In genomic region chr17:67125924-67126323, GRCh38 we compare ENCODE assay signal across 17 cellular contexts.
DNase-seq lines count a peak whose midpoint lies in the region; ATAC-seq, FAIRE-seq and TF ChIP-seq lines count a peak whose summit lies in the region.
"Had no signal": no experiment of that assay in that cellular context is flagged by ENCODE, and none has a peak within 500 bp of the region (broad histone marks: within the 10 kb centered on the region; RNA-seq: fewer than 3 reads in every experiment).

No MANE protein-coding gene starts in this region.

- no peaks in the 10 kb centered on the region for H3K9me2 ChIP-seq in SK-N-SH

- TF ChIP-seq RAD21 in SK-N-SH (IDR thresholded peaks at IDR 0.05; ENCODE audit: low read length) = no peak

- ATAC-seq in SK-N-SH treated with all-trans-retinoic acid at 6 μM for 48 hours = no peak; the same call in 2 of the 3 replicates
- peak; percentile 85 to 91 (median 86) for ATAC-seq in pancreas
- ATAC-seq: K562, Panc1 had no signal

- POLR2A ChIA-PET in SK-N-SH (lab: Yijun Ruan, JAX) = interaction anchor here (0.9 to 3.9 kb wide), 5 partner anchors 58 to 160 kb away, joined by 3 to 32 read pairs (median 8); partner anchors contain the start of gene CACNG4

- TF ChIP-seq CTCF in SK-N-SH (IDR thresholded peaks at IDR 0.05) (no peak), chondrocyte (IDR thresholded peaks at IDR 0.05) (no peak), pancreas (IDR thresholded peaks at IDR 0.05) (no peak)

- H3K4me1 ChIP-seq in SK-N-SH (ENCODE audit: control insufficient read depth in 1 of 2, insufficient read depth in 2 of 2, low read depth in 1 of 2, low read length in 1 of 2) = peaks cover 4 to 47% of the 10 kb centered on the region in 2 experiments; a peak in 3 of 4 replicates
- H3K4me1 ChIP-seq in pancreas = peaks cover 10 to 34% (median 16%) of the 10 kb centered on the region in 3 donors

- H3K27ac ChIP-seq in SK-N-SH (ENCODE audit: low read depth in 2 of 2, low read length in 1 of 2) (peak overlapping the region; percentile 29 to 99; a peak in 3 of 4 replicates), pancreas (peak overlapping the region; percentile 44 to 65 (median 62))
- H3K27ac ChIP-seq: 22Rv1 had no signal

- H2AFZ ChIP-seq in SK-N-SH (ENCODE audit: low read depth) = no peak overlapping the region

- no peaks in the 10 kb centered on the region for H3K9me3 Mint-ChIP-seq in chondrocyte (ENCODE audit: low read depth)
- H3K9me3 Mint-ChIP-seq: CD4-positive, alpha-beta memory T cell had no signal

- H3K36me3 Mint-ChIP-seq in chondrocyte (ENCODE audit: low read depth) = peaks cover 9% of the 10 kb centered on the region

- no peaks in the 10 kb centered on the region for H4K20me1 ChIP-seq in SK-N-SH (ENCODE audit: insufficient read depth)

- H3K27me3 ChIP-seq in SK-N-SH (ENCODE audit: insufficient read depth) (no peaks in the 10 kb centered on the region), pancreas (no peaks in the 10 kb centered on the region)

- no peak overlapping the region for H3K9ac ChIP-seq in SK-N-SH

- WGBS in SK-N-SH (ENCODE audit: low lambda C conversion rate) = 93% methylated on average over 1 of the region's 1 CpG
- WGBS in pancreas, 2 donors = 41 to 44% methylated on average over 1 of the region's 1 CpG

- no peaks in the 10 kb centered on the region for H3K79me2 ChIP-seq in SK-N-SH (ENCODE audit: insufficient read depth)

- H3K27me3 Mint-ChIP-seq in chondrocyte (ENCODE audit: low read depth) = no peaks in the 10 kb centered on the region
- H3K27me3 Mint-ChIP-seq: CD4-positive, alpha-beta memory T cell had no signal

- no peak overlapping the region for H3K4me3 Mint-ChIP-seq in chondrocyte (ENCODE audit: unreplicated experiment)
- H3K4me3 Mint-ChIP-seq: CD4-positive, alpha-beta memory T cell had no signal

- no peak for DNase-seq in SK-N-SH
- peak; percentile 37 for DNase-seq in NCI-H69 (lab: John Stamatoyannopoulos, UW)
- DNase-seq in chondrocyte (ENCODE audit: low spot score) = no peak
- DNase-seq in pancreas = peak in 3 of 6 donors; percentile 26 to 49 (median 42)
- DNase-seq in cerebellum (ENCODE audit: low spot score) = no peak
- DNase-seq in germinal center (ENCODE audit: low spot score) = no peak
- no peak for DNase-seq in AML-193 (lab: John Stamatoyannopoulos, UW)
- DNase-seq: Calu3; CD4-positive, alpha-beta memory T cell; HCEC 1CT; NCI-H1417 treated with DMSO at 0.1 percent for 48 hours; NCI-H2029; NCI-H2171 had no signal

- TF ChIP-seq EP300 in SK-N-SH (IDR thresholded peaks at IDR 0.05; ENCODE audit: borderline replicate concordance in 1 of 2, low read depth in 1 of 2, low read length in 1 of 2) = no peak

- H3K4me3 ChIP-seq in SK-N-SH (ENCODE audit: low read depth in 2 of 2, low read length in 1 of 2) (no peak overlapping the region), pancreas (no peak overlapping the region)
- H3K4me3 ChIP-seq: K562 had no signal

- no peak overlapping the region for H3K4me2 ChIP-seq in SK-N-SH

- no peak for FAIRE-seq in pancreas (lab: Jason Lieb, UNC)
- FAIRE-seq: K562 had no signal

- H3K9me3 ChIP-seq in SK-N-SH = no peaks in the 10 kb centered on the region
- H3K9me3 ChIP-seq in pancreas = no peaks in the 10 kb centered on the region

- H3K36me3 ChIP-seq in SK-N-SH (replicated peaks in 1 of 2; ENCODE audit: control insufficient read depth in 1 of 2, insufficient read depth in 2 of 2, low read length in 1 of 2) = peaks cover 29 to 30% of the 10 kb centered on the region in 2 experiments
- no peaks in the 10 kb centered on the region for H3K36me3 ChIP-seq in pancreas

- H3K27ac Mint-ChIP-seq in chondrocyte (ENCODE audit: unreplicated experiment) = peak overlapping the region; percentile 41

- peaks cover 13% of the 10 kb centered on the region for H3F3A ChIP-seq in SK-N-SH (replicated peaks; ENCODE audit: insufficient read depth)

- intact Hi-C loops in pancreas (cut with DNase I) = no loop called here

- CTCF ChIA-PET in SK-N-SH (lab: Yijun Ruan, JAX) = interaction anchor here (0.9 to 3.1 kb wide), 10 partner anchors 28 to 926 kb away, joined by 3 to 28 read pairs (median 4); no protein-coding TSS in a partner anchor

- peaks cover 20% of the 10 kb centered on the region for H3K4me1 Mint-ChIP-seq in chondrocyte (ENCODE audit: low read depth)

TF ChIP-seq in SK-N-SH, 30 proteins besides CTCF, POLR2A, EP300 and RAD21 (continues in another document):
- TF ChIP-seq POLR2AphosphoS5 (IDR thresholded peaks at IDR 0.05; ENCODE audit: low read depth, low read length) (no peak), NRF1 (IDR thresholded peaks at IDR 0.05; ENCODE audit: low read depth, low read length) (no peak), GATA2 (CRISPR knock-in tag; IDR thresholded peaks at IDR 0.05) (no peak), TCF12 (IDR thresholded peaks at IDR 0.05) (no peak), MEF2A (IDR thresholded peaks at IDR 0.05; ENCODE audit: borderline replicate concordance, low read depth) (no peak), GABPA (IDR thresholded peaks at IDR 0.05; ENCODE audit: low read depth) (no peak), SMC3 (IDR thresholded peaks at IDR 0.05; ENCODE audit: low read depth, low read length) (no peak), EZH2phosphoT487 (IDR thresholded peaks at IDR 0.05; ENCODE audit: borderline replicate concordance, low read depth) (no peak), RCOR1 (IDR thresholded peaks at IDR 0.05; ENCODE audit: low read length) (no peak), CHD2 (IDR thresholded peaks at IDR 0.05; ENCODE audit: low read length, partially characterized antibody) (no peak), MAX (IDR thresholded peaks at IDR 0.05; ENCODE audit: low read depth) (no peak), YY1 (IDR thresholded peaks at IDR 0.05; ENCODE audit: low read depth) (no peak), RXRA (IDR thresholded peaks at IDR 0.05; ENCODE audit: borderline replicate concordance, low read depth) (no peak), ZBTB33 (IDR thresholded peaks at IDR 0.05; ENCODE audit: borderline replicate concordance, low read depth) (no peak)

TF ChIP-seq in SK-N-SH treated with all-trans-retinoic acid at 6 μM for 48 hours, 23 proteins besides CTCF, POLR2A, EP300 and RAD21:
- TF ChIP-seq ZC3H10 (CRISPR knock-in tag; IDR thresholded peaks at IDR 0.05) = no peak
- no peak for TF ChIP-seq ZNF565 (CRISPR knock-in tag; conservative IDR thresholded peaks at IDR 0.05; ENCODE audit: low read depth)
- no peak for TF ChIP-seq ZNF8 (CRISPR knock-in tag; IDR thresholded peaks at IDR 0.05)
- TF ChIP-seq GLIS3 (CRISPR knock-in tag; IDR thresholded peaks at IDR 0.05) = no peak
- TF ChIP-seq TCF4 (CRISPR knock-in tag; IDR thresholded peaks at IDR 0.05; ENCODE audit: borderline replicate concordance) = no peak
- no peak for TF ChIP-seq POU6F1 (CRISPR knock-in tag; IDR thresholded peaks at IDR 0.05; ENCODE audit: borderline replicate concordance, low read depth)
- TF ChIP-seq ESRRG (CRISPR knock-in tag; IDR thresholded peaks at IDR 0.05) = no peak
- TF ChIP-seq RARB (CRISPR knock-in tag; IDR thresholded peaks at IDR 0.05) = no peak
- no peak for TF ChIP-seq ISL1 (CRISPR knock-in tag; IDR thresholded peaks at IDR 0.05)
- no peak for TF ChIP-seq CSRNP3 (CRISPR knock-in tag; IDR thresholded peaks at IDR 0.05)
- TF ChIP-seq ZFP3 (CRISPR knock-in tag; IDR thresholded peaks at IDR 0.05) = no peak
- no peak for TF ChIP-seq CREB5 (CRISPR knock-in tag; IDR thresholded peaks at IDR 0.05; ENCODE audit: low read depth)
- no peak for TF ChIP-seq TOX (CRISPR knock-in tag; IDR thresholded peaks at IDR 0.05; ENCODE audit: borderline replicate concordance)
